Comparison of ENCODE assay signal across 23 cellular contexts in genomic region chr5:97788369-97788768, GRCh38.
DNase-seq lines count a peak whose midpoint lies in the region; ATAC-seq, FAIRE-seq and TF ChIP-seq lines count a peak whose summit lies in the region.
"Had no signal": no experiment of that assay in that cellular context is flagged by ENCODE, and none has a peak within 500 bp of the region (broad histone marks: within the 10 kb centered on the region; RNA-seq: fewer than 3 reads in every experiment).

No MANE protein-coding gene starts in this region.

- no peaks in the 10 kb centered on the region for H3K27me3 Mint-ChIP-seq in WTC11 (ENCODE audit: low read depth)
- H3K27me3 Mint-ChIP-seq: CD4-positive, alpha-beta T cell; CD8-positive, alpha-beta memory T cell had no signal

- CTCF ChIA-PET in WTC11 (lab: Charles Lee) = no interaction called here

- DNase-seq in WTC11 (ENCODE audit: low spot score) = no peak
- DNase-seq in frontal cortex (ENCODE audit: low spot score in 2 of 2) = no peak
- DNase-seq in A172 (ENCODE audit: low spot score) = no peak
- DNase-seq in stimulated activated CD4-positive, alpha-beta T cell treated with anti-CD3 and anti-CD28 coated beads, Interleukin-15, amount 100 ng/mL, for 24 hours = no peak
- DNase-seq: ACHN; AML-193; BE2C; CD4-positive, alpha-beta T cell; CD8-positive, alpha-beta memory T cell; DMS 273 treated with DMSO at 0.1 percent for 48 hours; DMS79; EL; GF-D8; GM23248; H9 had no signal

- peak; percentile 53 for FAIRE-seq in G401.6 (lab: Jason Lieb, UNC)
- FAIRE-seq in frontal cortex (lab: Jason Lieb, UNC) = peak; percentile 90
- FAIRE-seq: GM12891, GM18507, H1 had no signal

- peaks cover 24% of the 10 kb centered on the region for H3K9me3 Mint-ChIP-seq in WTC11

- H3K27ac Mint-ChIP-seq in WTC11 = no peak overlapping the region
- H3K27ac Mint-ChIP-seq: CD14-positive monocyte; CD4-positive, alpha-beta T cell; H9 had no signal

- POLR2A ChIA-PET in WTC11 (lab: Charles Lee) = no interaction called here

- no peaks in the 10 kb centered on the region for H3K4me1 Mint-ChIP-seq in WTC11
- H3K4me1 Mint-ChIP-seq: CD14-positive monocyte; CD8-positive, alpha-beta memory T cell; H9 had no signal

- H3K4me3 Mint-ChIP-seq in WTC11 = no peak overlapping the region
- H3K4me3 Mint-ChIP-seq: CD14-positive monocyte; CD4-positive, alpha-beta T cell; CD8-positive, alpha-beta memory T cell; H9 had no signal

- no peak for ATAC-seq in WTC11
- ATAC-seq in GM21447 (IDR thresholded peaks at IDR 0.05; ENCODE audit: unreplicated experiment) = no peak
- ATAC-seq: A549, HCT116 had no signal

- TF ChIP-seq CTCF in WTC11 (IDR thresholded peaks at IDR 0.05) = no peak

- peaks cover 7% of the 10 kb centered on the region for H3K36me3 Mint-ChIP-seq in WTC11
- H3K36me3 Mint-ChIP-seq: CD14-positive monocyte; CD8-positive, alpha-beta memory T cell had no signal

TF ChIP-seq in WTC11, 78 proteins besides CTCF, POLR2A, EP300 and RAD21:
- no peak for TF ChIP-seq ZNF396 (CRISPR knock-in tag; IDR thresholded peaks at IDR 0.05; ENCODE audit: borderline replicate concordance)
- no peak for TF ChIP-seq CREM (CRISPR knock-in tag; IDR thresholded peaks at IDR 0.05)
- TF ChIP-seq SMAD3 (CRISPR knock-in tag; IDR thresholded peaks at IDR 0.05; ENCODE audit: borderline replicate concordance) = no peak
- TF ChIP-seq HMGA2 (CRISPR knock-in tag; IDR thresholded peaks at IDR 0.05) = peak; percentile 94
- no peak for TF ChIP-seq CBFB (CRISPR knock-in tag; IDR thresholded peaks at IDR 0.05; ENCODE audit: low read depth)
- TF ChIP-seq TEAD4 (CRISPR knock-in tag; IDR thresholded peaks at IDR 0.05) = no peak
- no peak for TF ChIP-seq PRRX2 (CRISPR knock-in tag; IDR thresholded peaks at IDR 0.05)
- no peak for TF ChIP-seq SOX15 (CRISPR knock-in tag; IDR thresholded peaks at IDR 0.05)
- TF ChIP-seq ARID4B (CRISPR knock-in tag; IDR thresholded peaks at IDR 0.05; ENCODE audit: borderline replicate concordance) = no peak
TF ChIP-seq in WTC11: peak in this region for 1.
